In the genomic region with DNA sequence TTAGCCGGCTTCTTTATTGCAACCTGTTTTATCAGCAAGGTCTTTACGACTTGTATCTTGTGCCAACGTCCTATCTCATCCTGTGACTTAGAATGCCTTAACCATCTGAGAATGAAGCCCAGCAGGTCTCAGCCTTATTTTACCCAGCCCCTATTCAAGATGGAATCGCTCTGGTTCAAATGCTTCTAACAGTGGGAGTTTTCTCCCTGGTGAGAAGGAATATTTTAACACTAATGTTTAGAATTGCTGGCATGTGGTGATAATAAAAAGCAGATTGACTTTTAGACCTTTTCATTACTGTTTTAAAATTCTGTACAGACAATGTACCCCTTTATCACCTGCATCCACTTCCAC, we compare ENCODE assay signal across 1 cellular context.
TF ChIP-seq lines count a peak whose summit lies in the region.

No MANE protein-coding gene starts in this region.

TF ChIP-seq in HepG2, 621 proteins besides CTCF, POLR2A, EP300 and RAD21:
- TF ChIP-seq, protein P1, sequence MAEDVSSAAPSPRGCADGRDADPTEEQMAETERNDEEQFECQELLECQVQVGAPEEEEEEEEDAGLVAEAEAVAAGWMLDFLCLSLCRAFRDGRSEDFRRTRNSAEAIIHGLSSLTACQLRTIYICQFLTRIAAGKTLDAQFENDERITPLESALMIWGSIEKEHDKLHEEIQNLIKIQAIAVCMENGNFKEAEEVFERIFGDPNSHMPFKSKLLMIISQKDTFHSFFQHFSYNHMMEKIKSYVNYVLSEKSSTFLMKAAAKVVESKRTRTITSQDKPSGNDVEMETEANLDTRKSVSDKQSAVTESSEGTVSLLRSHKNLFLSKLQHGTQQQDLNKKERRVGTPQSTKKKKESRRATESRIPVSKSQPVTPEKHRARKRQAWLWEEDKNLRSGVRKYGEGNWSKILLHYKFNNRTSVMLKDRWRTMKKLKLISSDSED (CRISPR knock-in tag; IDR thresholded peaks at IDR 0.05), result no peak
- TF ChIP-seq KMT2A (CRISPR knock-in tag; IDR thresholded peaks at IDR 0.05), result 0 out of 2 replicates have a peak, but pooled peaks have one; percentile 8
- peak; percentile 29 for TF ChIP-seq MED8 (CRISPR knock-in tag; IDR thresholded peaks at IDR 0.05; ENCODE audit: insufficient replicate concordance)
- TF ChIP-seq, protein P2, sequence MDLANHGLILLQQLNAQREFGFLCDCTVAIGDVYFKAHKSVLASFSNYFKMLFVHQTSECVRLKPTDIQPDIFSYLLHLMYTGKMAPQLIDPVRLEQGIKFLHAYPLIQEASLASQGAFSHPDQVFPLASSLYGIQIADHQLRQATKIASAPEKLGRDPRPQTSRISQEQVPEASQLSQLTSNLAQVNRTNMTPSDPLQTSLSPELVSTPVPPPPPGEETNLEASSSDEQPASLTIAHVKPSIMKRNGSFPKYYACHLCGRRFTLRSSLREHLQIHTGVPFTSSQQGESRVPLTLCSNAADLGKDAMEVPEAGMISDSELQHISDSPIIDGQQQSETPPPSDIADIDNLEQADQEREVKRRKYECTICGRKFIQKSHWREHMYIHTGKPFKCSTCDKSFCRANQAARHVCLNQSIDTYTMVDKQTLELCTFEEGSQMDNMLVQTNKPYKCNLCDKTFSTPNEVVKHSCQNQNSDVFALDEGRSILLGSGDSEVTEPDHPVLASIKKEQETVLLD (CRISPR knock-in tag; IDR thresholded peaks at IDR 0.05; ENCODE audit: low read depth), result no peak
- TF ChIP-seq, protein P3, sequence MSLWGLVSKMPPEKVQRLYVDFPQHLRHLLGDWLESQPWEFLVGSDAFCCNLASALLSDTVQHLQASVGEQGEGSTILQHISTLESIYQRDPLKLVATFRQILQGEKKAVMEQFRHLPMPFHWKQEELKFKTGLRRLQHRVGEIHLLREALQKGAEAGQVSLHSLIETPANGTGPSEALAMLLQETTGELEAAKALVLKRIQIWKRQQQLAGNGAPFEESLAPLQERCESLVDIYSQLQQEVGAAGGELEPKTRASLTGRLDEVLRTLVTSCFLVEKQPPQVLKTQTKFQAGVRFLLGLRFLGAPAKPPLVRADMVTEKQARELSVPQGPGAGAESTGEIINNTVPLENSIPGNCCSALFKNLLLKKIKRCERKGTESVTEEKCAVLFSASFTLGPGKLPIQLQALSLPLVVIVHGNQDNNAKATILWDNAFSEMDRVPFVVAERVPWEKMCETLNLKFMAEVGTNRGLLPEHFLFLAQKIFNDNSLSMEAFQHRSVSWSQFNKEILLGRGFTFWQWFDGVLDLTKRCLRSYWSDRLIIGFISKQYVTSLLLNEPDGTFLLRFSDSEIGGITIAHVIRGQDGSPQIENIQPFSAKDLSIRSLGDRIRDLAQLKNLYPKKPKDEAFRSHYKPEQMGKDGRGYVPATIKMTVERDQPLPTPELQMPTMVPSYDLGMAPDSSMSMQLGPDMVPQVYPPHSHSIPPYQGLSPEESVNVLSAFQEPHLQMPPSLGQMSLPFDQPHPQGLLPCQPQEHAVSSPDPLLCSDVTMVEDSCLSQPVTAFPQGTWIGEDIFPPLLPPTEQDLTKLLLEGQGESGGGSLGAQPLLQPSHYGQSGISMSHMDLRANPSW (CRISPR knock-in tag; IDR thresholded peaks at IDR 0.05; ENCODE audit: borderline replicate concordance), result 0 out of 2 replicates have a peak, but pooled peaks have one; percentile 13
- TF ChIP-seq, protein P4, sequence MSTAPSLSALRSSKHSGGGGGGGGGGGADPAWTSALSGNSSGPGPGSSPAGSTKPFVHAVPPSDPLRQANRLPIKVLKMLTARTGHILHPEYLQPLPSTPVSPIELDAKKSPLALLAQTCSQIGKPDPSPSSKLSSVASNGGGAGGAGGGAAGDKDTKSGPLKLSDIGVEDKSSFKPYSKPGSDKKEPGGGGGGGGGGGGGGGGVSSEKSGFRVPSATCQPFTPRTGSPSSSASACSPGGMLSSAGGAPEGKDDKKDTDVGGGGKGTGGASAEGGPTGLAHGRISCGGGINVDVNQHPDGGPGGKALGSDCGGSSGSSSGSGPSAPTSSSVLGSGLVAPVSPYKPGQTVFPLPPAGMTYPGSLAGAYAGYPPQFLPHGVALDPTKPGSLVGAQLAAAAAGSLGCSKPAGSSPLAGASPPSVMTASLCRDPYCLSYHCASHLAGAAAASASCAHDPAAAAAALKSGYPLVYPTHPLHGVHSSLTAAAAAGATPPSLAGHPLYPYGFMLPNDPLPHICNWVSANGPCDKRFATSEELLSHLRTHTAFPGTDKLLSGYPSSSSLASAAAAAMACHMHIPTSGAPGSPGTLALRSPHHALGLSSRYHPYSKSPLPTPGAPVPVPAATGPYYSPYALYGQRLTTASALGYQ (CRISPR knock-in tag; IDR thresholded peaks at IDR 0.05), result no peak
- TF ChIP-seq RBM39 (IDR thresholded peaks at IDR 0.05; ENCODE audit: low read depth, low read length, poor library complexity, severe bottlenecking), result no peak
